In genomic region chr9:95307538-95307937, GRCh38 we compare ENCODE assay signal across 19 cellular contexts.
"Had no signal": no experiment of that assay in that cellular context is flagged by ENCODE, and none has a peak within 500 bp of the region (broad histone marks: within the 10 kb centered on the region; RNA-seq: fewer than 3 reads in every experiment).

No MANE protein-coding gene starts in this region.

- H3K4me1 ChIP-seq: heart left ventricle, parathyroid adenoma had no signal

- H3K4me3 Mint-ChIP-seq: memory B cell, natural killer cell had no signal

- ATAC-seq: gastroesophageal sphincter, heart left ventricle, left ventricle myocardium superior, natural killer cell had no signal

- H2AFZ ChIP-seq: parathyroid adenoma had no signal

- H3K36me3 Mint-ChIP-seq: natural killer cell had no signal

- H3K27ac ChIP-seq: gastroesophageal sphincter, heart left ventricle, neutrophil, parathyroid adenoma had no signal

- H3K27ac Mint-ChIP-seq: memory B cell, natural killer cell had no signal

- H3K9me3 ChIP-seq: gastroesophageal sphincter, heart left ventricle, neutrophil had no signal

- DNase-seq: activated CD4-positive, CD25-positive, alpha-beta regulatory T cell; activated CD8-positive, alpha-beta memory T cell treated with anti-CD3 and anti-CD28 coated beads for 24 hours; activated CD8-positive, alpha-beta memory T cell treated with anti-CD3 and anti-CD28 coated beads, Interleukin-2, amount 50 U/mL, for 48 hours; activated effector memory CD4-positive, alpha-beta T cell treated with anti-CD3 and anti-CD28 coated beads, Interleukin-2, amount 50 U/mL, for 16 hours; activated naive CD4-positive, alpha-beta T cell treated with anti-CD3 and anti-CD28 coated beads, Interleukin-2, amount 50 U/mL, for 16 hours; activated T-cell treated with anti-CD3 and anti-CD28 coated beads, Interleukin-2, amount 50 U/mL, for 48 hours; cerebellar nuclear complex; effector CD4-positive, alpha-beta T cell; heart left ventricle; left ventricle myocardium superior; natural killer cell; stimulated activated CD4-positive, alpha-beta T cell treated with anti-CD3 and anti-CD28 coated beads, Interleukin-12 subunit alpha, Interleukin-12 subunit beta, amount 100 ng/mL, for 4 hours; stimulated activated CD4-positive, alpha-beta T cell treated with anti-CD3 and anti-CD28 coated beads, Interleukin-1b, Interleukin-23, amount 100 ng/mL, for 48 hours; stimulated activated CD8-positive, alpha-beta memory T cell treated with anti-CD3 and anti-CD28 coated beads, Interleukin-4, amount 100 ng/mL, for 48 hours; stimulated activated naive CD4-positive, alpha-beta T cell had no signal

- H3K79me2 ChIP-seq: parathyroid adenoma had no signal

- H3K36me3 ChIP-seq: gastroesophageal sphincter, heart left ventricle, neutrophil had no signal

- H3K27me3 ChIP-seq: gastroesophageal sphincter, heart left ventricle had no signal

- H3K4me3 ChIP-seq: gastroesophageal sphincter, heart left ventricle had no signal

- H3K9me3 Mint-ChIP-seq: memory B cell, natural killer cell had no signal
